24 cellular contexts compared by ENCODE assay signal in the genomic region with DNA sequence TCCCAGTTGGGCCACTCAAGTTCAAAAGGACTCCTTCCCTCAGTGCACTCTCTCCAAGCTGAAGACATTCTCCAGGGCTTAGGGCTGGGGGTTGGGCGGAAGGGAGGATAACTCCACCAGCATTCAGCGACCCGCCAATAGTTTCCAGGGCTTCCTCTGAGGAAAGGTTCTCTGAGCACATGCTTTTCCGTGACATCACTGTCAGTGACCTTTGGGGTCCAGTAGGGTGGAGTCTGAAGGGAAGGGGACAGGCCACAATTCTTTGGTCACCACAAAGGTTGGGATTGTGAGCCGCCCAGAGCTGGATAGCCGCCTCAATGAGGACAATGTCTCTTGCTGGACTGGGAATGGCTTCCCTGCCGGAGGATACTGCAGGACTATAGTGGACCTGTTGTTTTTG. TPM values are rescaled to one million over a fixed set of nuclear protein-coding genes. Genes with fewer than 3 reads are reported as not detected.
DNase-seq lines count a peak whose midpoint lies in the region; ATAC-seq and TF ChIP-seq lines count a peak whose summit lies in the region.
"Had no signal": no experiment of that assay in that cellular context is flagged by ENCODE, and none has a peak within 500 bp of the region (broad histone marks: within the 10 kb centered on the region; RNA-seq: fewer than 3 reads in every experiment).

No MANE protein-coding gene starts in this region.

- H3K36me3 ChIP-seq in left ventricle myocardium inferior: no peaks in the 10 kb centered on the region
- no peaks in the 10 kb centered on the region for H3K36me3 ChIP-seq in WERI-Rb-1
- H3K36me3 ChIP-seq: HAP-1 had no signal

- H3K27ac ChIP-seq in right cardiac atrium (ENCODE audit: low read length) (no peak overlapping the region), left ventricle myocardium inferior (replicated peaks) (no peak overlapping the region), WERI-Rb-1 (peak overlapping the region; percentile 77)
- H3K27ac ChIP-seq: GM23248, SK-N-MC had no signal

- DNase-seq in right cardiac atrium: peak in 2 of 3 donors; percentile 31 to 56
- no peak for DNase-seq in left ventricle myocardium inferior
- peak; percentile 64 for DNase-seq in WERI-Rb-1
- DNase-seq in medulla oblongata (ENCODE audit: extremely low spot score): peak; percentile 55
- DNase-seq in sciatic nerve (ENCODE audit: low spot score): peak; percentile 67
- DNase-seq: CD4-positive, CD25-positive, alpha-beta regulatory T cell; COR-L47; DMS79; GM23248; Kasumi-1; NCI-H1694; NCI-H2081 treated with DMSO at 0.1 percent for 48 hours; NCI-H2171 treated with DMSO at 0.1 percent for 48 hours; NCI-H524 treated with DMSO at 0.1 percent for 48 hours; OCI-M1; SHP77 had no signal

- ATAC-seq in right cardiac atrium (peak; percentile 44 to 88), sciatic nerve (peak; percentile 82), HG03565 (IDR thresholded peaks at IDR 0.05; ENCODE audit: unreplicated experiment) (no peak), HG03175 (IDR thresholded peaks at IDR 0.05; ENCODE audit: unreplicated experiment) (no peak)
- no peak for ATAC-seq in activated CD4-positive, CD25-positive, alpha-beta regulatory T cell treated with anti-CD3 and anti-CD28 coated beads, Interleukin-2, amount 50 U/mL, for 24 hours

- H3K4me3 ChIP-seq in right cardiac atrium (ENCODE audit: low read length) (no peak overlapping the region), left ventricle myocardium inferior (no peak overlapping the region), WERI-Rb-1 (ENCODE audit: low read depth, low read length) (no peak overlapping the region)
- H3K4me3 ChIP-seq: GM23248, HAP-1, SK-N-MC had no signal

- intact Hi-C loops in right cardiac atrium (cut with DNase I): no loop called here
- intact Hi-C loops in left ventricle myocardium inferior (cut with micrococcal nuclease): no loop called here
- intact Hi-C loops in sciatic nerve (cut with DNase I): no loop called here

- H3K9me3 ChIP-seq in right cardiac atrium (ENCODE audit: control insufficient read depth, low read length) (no peaks in the 10 kb centered on the region), left ventricle myocardium inferior (replicated peaks) (no peaks in the 10 kb centered on the region), WERI-Rb-1 (ENCODE audit: severe bottlenecking) (peaks cover 4% of the 10 kb centered on the region)
- H3K9me3 ChIP-seq: HAP-1 had no signal

- no peaks in the 10 kb centered on the region for H3K27me3 ChIP-seq in right cardiac atrium (ENCODE audit: control insufficient read depth, insufficient read depth)
- no peaks in the 10 kb centered on the region for H3K27me3 ChIP-seq in left ventricle myocardium inferior (ENCODE audit: low read depth)
- no peaks in the 10 kb centered on the region for H3K27me3 ChIP-seq in WERI-Rb-1 (ENCODE audit: insufficient read depth, low read depth, severe bottlenecking)

- H3K4me1 ChIP-seq in right cardiac atrium (ENCODE audit: control insufficient read depth, insufficient read depth, low read length): peaks cover 2% of the 10 kb centered on the region
- no peaks in the 10 kb centered on the region for H3K4me1 ChIP-seq in left ventricle myocardium inferior
- H3K4me1 ChIP-seq: HAP-1 had no signal

- TF ChIP-seq CTCF in left ventricle myocardium inferior (IDR thresholded peaks at IDR 0.05; ENCODE audit: borderline replicate concordance) (no peak), WERI-Rb-1 (IDR thresholded peaks at IDR 0.05; ENCODE audit: low read depth, low read length) (no peak)

- 71% methylated on average over 7 of the region's 7 CpGs for WGBS in right cardiac atrium

RNA-seq across cellular contexts. Expression of a gene that starts 22.8 kb away (rescaled TPM):
- total RNA-seq in right cardiac atrium: 1 to 10 TPM; 2.1 to 4.7 (median 3.9) TPM
- polyA plus RNA-seq in right cardiac atrium: 1.4 TPM
- 9.3 TPM for total RNA-seq in left ventricle myocardium inferior
- total RNA-seq in sciatic nerve: 11.9 TPM
- total RNA-seq: A673; CD4-positive, CD25-positive, alpha-beta regulatory T cell; GM23248; MCF 10A had no signal
- polyA plus RNA-seq: BJ, GM23248 had no signal

Comparison
In these comparisons a context has a peak if more than half of its experiments do, and no peak if none do; other contexts are left out.
1. ATAC-seq: peak in right cardiac atrium (2 of 2) and sciatic nerve (single experiment); none in activated CD4-positive, CD25-positive, alpha-beta regulatory T cell treated with anti-CD3 and anti-CD28 coated beads, Interleukin-2, amount 50 U/mL, for 24 hours (0 of 2), HG03565 (single experiment) and HG03175 (single experiment).